ENCODE assay signal across 2 cellular contexts in the genomic region with DNA sequence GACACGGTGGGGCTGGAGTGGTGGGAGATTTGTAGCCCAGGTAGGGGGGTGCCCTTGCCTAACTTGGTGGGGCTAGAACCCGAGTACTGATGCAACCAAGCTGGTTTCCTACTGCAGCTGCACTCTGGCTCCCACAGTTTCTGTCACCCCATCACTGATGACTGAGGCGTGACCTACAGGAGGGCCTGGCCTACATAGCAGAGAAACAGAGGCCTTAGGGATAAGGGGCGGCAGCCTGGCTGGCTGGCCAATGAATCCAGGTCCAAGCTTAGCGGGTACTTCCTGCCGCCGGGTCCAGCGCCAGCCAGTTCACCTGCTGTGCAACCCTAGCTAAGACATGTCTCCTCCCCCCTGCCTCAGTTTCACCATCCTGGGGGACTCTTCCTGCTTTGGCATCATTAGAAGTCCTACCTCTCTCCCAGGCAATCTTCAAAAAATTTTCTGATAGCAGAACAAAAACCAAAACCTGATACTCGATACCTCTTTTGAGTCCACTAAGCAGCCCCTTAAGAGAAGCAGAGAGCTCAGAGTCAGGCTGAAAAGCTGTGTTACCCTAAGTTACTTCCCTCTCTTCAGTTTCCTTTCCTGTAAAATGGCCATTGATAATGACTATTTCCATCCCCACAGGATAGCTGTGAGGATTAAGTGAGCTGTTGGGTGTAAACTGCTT.
TF ChIP-seq lines count a peak whose summit lies in the region.

No MANE protein-coding gene starts in this region.

TF ChIP-seq in A549, 52 proteins besides CTCF, POLR2A, EP300 and RAD21:
- TF ChIP-seq, protein P1, sequence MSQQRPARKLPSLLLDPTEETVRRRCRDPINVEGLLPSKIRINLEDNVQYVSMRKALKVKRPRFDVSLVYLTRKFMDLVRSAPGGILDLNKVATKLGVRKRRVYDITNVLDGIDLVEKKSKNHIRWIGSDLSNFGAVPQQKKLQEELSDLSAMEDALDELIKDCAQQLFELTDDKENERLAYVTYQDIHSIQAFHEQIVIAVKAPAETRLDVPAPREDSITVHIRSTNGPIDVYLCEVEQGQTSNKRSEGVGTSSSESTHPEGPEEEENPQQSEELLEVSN (IDR thresholded peaks at IDR 0.05; ENCODE audit: borderline replicate concordance, low read depth) = no peak
- TF ChIP-seq, protein P2, sequence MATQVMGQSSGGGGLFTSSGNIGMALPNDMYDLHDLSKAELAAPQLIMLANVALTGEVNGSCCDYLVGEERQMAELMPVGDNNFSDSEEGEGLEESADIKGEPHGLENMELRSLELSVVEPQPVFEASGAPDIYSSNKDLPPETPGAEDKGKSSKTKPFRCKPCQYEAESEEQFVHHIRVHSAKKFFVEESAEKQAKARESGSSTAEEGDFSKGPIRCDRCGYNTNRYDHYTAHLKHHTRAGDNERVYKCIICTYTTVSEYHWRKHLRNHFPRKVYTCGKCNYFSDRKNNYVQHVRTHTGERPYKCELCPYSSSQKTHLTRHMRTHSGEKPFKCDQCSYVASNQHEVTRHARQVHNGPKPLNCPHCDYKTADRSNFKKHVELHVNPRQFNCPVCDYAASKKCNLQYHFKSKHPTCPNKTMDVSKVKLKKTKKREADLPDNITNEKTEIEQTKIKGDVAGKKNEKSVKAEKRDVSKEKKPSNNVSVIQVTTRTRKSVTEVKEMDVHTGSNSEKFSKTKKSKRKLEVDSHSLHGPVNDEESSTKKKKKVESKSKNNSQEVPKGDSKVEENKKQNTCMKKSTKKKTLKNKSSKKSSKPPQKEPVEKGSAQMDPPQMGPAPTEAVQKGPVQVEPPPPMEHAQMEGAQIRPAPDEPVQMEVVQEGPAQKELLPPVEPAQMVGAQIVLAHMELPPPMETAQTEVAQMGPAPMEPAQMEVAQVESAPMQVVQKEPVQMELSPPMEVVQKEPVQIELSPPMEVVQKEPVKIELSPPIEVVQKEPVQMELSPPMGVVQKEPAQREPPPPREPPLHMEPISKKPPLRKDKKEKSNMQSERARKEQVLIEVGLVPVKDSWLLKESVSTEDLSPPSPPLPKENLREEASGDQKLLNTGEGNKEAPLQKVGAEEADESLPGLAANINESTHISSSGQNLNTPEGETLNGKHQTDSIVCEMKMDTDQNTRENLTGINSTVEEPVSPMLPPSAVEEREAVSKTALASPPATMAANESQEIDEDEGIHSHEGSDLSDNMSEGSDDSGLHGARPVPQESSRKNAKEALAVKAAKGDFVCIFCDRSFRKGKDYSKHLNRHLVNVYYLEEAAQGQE (IDR thresholded peaks at IDR 0.05) = no peak
- TF ChIP-seq HOXB13 (CRISPR knock-in tag; IDR thresholded peaks at IDR 0.05; ENCODE audit: low read depth) (no peak), MAFK (IDR thresholded peaks at IDR 0.05; ENCODE audit: partially characterized antibody) (no peak), MYC (IDR thresholded peaks at IDR 0.05; ENCODE audit: borderline replicate concordance, low read length) (no peak), MAZ (IDR thresholded peaks at IDR 0.05; ENCODE audit: borderline replicate concordance, low read depth, low read length) (no peak), NR3C1 (IDR thresholded peaks at IDR 0.05) (no peak), ZC3H11A (IDR thresholded peaks at IDR 0.05) (no peak), RCOR1 (IDR thresholded peaks at IDR 0.05; ENCODE audit: low read depth, low read length) (no peak), TP53 (CRISPR knock-in tag; IDR thresholded peaks at IDR 0.05) (no peak), HOXB5 (CRISPR knock-in tag; IDR thresholded peaks at IDR 0.05) (no peak), ZNF302 (CRISPR knock-in tag; IDR thresholded peaks at IDR 0.05) (no peak), CHD4 (IDR thresholded peaks at IDR 0.05; ENCODE audit: borderline replicate concordance) (no peak), POLR2AphosphoS2 (conservative IDR thresholded peaks at IDR 0.05; ENCODE audit: low read length) (no peak)
- TF ChIP-seq, protein P3, sequence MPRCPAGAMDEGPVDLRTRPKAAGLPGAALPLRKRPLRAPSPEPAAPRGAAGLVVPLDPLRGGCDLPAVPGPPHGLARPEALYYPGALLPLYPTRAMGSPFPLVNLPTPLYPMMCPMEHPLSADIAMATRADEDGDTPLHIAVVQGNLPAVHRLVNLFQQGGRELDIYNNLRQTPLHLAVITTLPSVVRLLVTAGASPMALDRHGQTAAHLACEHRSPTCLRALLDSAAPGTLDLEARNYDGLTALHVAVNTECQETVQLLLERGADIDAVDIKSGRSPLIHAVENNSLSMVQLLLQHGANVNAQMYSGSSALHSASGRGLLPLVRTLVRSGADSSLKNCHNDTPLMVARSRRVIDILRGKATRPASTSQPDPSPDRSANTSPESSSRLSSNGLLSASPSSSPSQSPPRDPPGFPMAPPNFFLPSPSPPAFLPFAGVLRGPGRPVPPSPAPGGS (IDR thresholded peaks at IDR 0.05) = no peak
- TF ChIP-seq, protein P4, sequence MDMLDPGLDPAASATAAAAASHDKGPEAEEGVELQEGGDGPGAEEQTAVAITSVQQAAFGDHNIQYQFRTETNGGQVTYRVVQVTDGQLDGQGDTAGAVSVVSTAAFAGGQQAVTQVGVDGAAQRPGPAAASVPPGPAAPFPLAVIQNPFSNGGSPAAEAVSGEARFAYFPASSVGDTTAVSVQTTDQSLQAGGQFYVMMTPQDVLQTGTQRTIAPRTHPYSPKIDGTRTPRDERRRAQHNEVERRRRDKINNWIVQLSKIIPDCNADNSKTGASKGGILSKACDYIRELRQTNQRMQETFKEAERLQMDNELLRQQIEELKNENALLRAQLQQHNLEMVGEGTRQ (IDR thresholded peaks at IDR 0.05) = no peak
- TF ChIP-seq, protein P5, sequence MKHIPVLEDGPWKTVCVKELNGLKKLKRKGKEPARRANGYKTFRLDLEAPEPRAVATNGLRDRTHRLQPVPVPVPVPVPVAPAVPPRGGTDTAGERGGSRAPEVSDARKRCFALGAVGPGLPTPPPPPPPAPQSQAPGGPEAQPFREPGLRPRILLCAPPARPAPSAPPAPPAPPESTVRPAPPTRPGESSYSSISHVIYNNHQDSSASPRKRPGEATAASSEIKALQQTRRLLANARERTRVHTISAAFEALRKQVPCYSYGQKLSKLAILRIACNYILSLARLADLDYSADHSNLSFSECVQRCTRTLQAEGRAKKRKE (CRISPR knock-in tag; IDR thresholded peaks at IDR 0.05; ENCODE audit: low read depth) = no peak
- TF ChIP-seq, protein P6, sequence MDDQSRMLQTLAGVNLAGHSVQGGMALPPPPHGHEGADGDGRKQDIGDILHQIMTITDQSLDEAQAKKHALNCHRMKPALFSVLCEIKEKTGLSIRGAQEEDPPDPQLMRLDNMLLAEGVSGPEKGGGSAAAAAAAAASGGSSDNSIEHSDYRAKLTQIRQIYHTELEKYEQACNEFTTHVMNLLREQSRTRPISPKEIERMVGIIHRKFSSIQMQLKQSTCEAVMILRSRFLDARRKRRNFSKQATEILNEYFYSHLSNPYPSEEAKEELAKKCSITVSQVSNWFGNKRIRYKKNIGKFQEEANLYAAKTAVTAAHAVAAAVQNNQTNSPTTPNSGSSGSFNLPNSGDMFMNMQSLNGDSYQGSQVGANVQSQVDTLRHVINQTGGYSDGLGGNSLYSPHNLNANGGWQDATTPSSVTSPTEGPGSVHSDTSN (IDR thresholded peaks at IDR 0.05) = no peak

TF ChIP-seq in IMR-90, 13 proteins besides CTCF, POLR2A, EP300 and RAD21:
- TF ChIP-seq RCOR1 (IDR thresholded peaks at IDR 0.05; ENCODE audit: insufficient replicate concordance, low read length) (no peak), CEBPB (IDR thresholded peaks at IDR 0.05; ENCODE audit: low read depth, low read length) (no peak), NFE2L2 (IDR thresholded peaks at IDR 0.05; ENCODE audit: low read depth, low read length) (no peak)
TF ChIP-seq in IMR-90: peak in this region for 0.
